8 cellular contexts compared by ENCODE assay signal in genomic region chr6:138517635-138518034, GRCh38. TPM values are rescaled to one million over a fixed set of nuclear protein-coding genes. Genes with fewer than 3 reads are reported as not detected.
DNase-seq lines count a peak whose midpoint lies in the region; ATAC-seq and TF ChIP-seq lines count a peak whose summit lies in the region.

No MANE protein-coding gene starts in this region.

- CTCF ChIA-PET in A673 (lab: Charles Lee) = no interaction called here
- CTCF ChIA-PET in Panc1 (lab: Charles Lee) = interaction anchor here (0.7 kb wide), 1 partner anchor 9 kb away, joined by 6 read pairs; no protein-coding TSS in a partner anchor

- BruUV-seq in A673 (replicated peaks; lab: Mats Ljungman, UMichigan) = no TSS peak
- no TSS peak for BruUV-seq in Panc1 (replicated peaks; lab: Mats Ljungman, UMichigan)

- H3K27ac ChIP-seq in A673 (ENCODE audit: low read depth, low read length, poor library complexity, severe bottlenecking) (no peak overlapping the region), Panc1 (ENCODE audit: low read length) (no peak overlapping the region)

- intact Hi-C loops in A673 (cut with micrococcal nuclease; ENCODE audit: unreplicated experiment) = loop anchor here (10.0 kb wide), 1 partner anchor 403 kb away; no protein-coding TSS in a partner anchor
- intact Hi-C loops in Panc1 (cut with micrococcal nuclease; ENCODE audit: unreplicated experiment) = loop anchor here (10.0 kb wide), 1 partner anchor 403 kb away; no protein-coding TSS in a partner anchor
- intact Hi-C loops in cardiac septum (cut with DNase I) = loop anchor here (10.0 kb wide), 1 partner anchor 223 kb away; no protein-coding TSS in a partner anchor

- peaks cover 4% of the 10 kb centered on the region for H3K9me3 ChIP-seq in A673 (ENCODE audit: low read depth, low read length, poor library complexity, severe bottlenecking)
- H3K9me3 ChIP-seq in Panc1 (ENCODE audit: control insufficient read depth, insufficient read depth, low read depth, low read length) = peaks cover 9% of the 10 kb centered on the region; the same call in 1 of the 2 replicates

- TF ChIP-seq CTCF in A673 (conservative IDR thresholded peaks at IDR 0.05; ENCODE audit: low read depth, low read length) (peak; percentile 78), Panc1 (IDR thresholded peaks at IDR 0.05) (peak; percentile 62)

- peak; percentile 53 for DNase-seq in A673 (ENCODE audit: low spot score)
- DNase-seq in Panc1 (ENCODE audit: low read depth, low spot score) = no peak
- DNase-seq in activated T-helper 1 cell treated with anti-CD3 and anti-CD28 coated beads, Interleukin-2, amount 50 U/mL, for 16 hours (ENCODE audit: low read depth in 1 of 2, low spot score in 1 of 2) = peak; percentile 22 to 27
- DNase-seq in cardiac septum (ENCODE audit: low spot score) = peak; percentile 79
- DNase-seq in stimulated activated CD4-positive, alpha-beta T cell treated with anti-CD3 and anti-CD28 coated beads, Interleukin-1b, Interleukin-23, amount 100 ng/mL, for 24 hours (ENCODE audit: low read depth in 4 of 4, low spot score in 1 of 4) = peak; percentile 13 to 34 (median 22)
- DNase-seq in NCI-H1417 treated with DMSO at 0.1 percent for 48 hours (lab: John Stamatoyannopoulos, UW) = no peak

- H3K36me3 ChIP-seq in A673 (ENCODE audit: insufficient read depth, low read length, poor library complexity, severe bottlenecking) (no peaks in the 10 kb centered on the region), Panc1 (ENCODE audit: control insufficient read depth, insufficient read depth, low read length) (no peaks in the 10 kb centered on the region)

- POLR2A ChIA-PET in A673 (lab: Charles Lee; ENCODE audit: low non-redundant PET) = interaction anchor here (0.6 kb wide), 1 partner anchor 46 kb away, joined by 5 read pairs; no protein-coding TSS in a partner anchor
- POLR2A ChIA-PET in Panc1 (lab: Charles Lee) = no interaction called here

- ATAC-seq in GM18520 (IDR thresholded peaks at IDR 0.05; ENCODE audit: unreplicated experiment) = peak; percentile 85
- ATAC-seq in HG03060 (IDR thresholded peaks at IDR 0.05; ENCODE audit: low read depth, unreplicated experiment) = peak; percentile 78
- ATAC-seq in Panc1 = peak; percentile 67; the same call in 1 of the 2 replicates

- in situ Hi-C loops in Panc1 (cut with HindIII; ENCODE audit: low pct_unique_long_range_greater_than_20kb, low sequenced_read_pairs) = no loop called here

- H3K4me1 ChIP-seq in A673 (ENCODE audit: insufficient read depth, low read length, poor library complexity, severe bottlenecking) (peaks cover 8% of the 10 kb centered on the region), Panc1 (ENCODE audit: control insufficient read depth, insufficient read depth, low read length) (no peaks in the 10 kb centered on the region)

- H3K27me3 ChIP-seq in A673 (replicated peaks; ENCODE audit: insufficient read depth, low read depth, low read length, poor library complexity) (no peaks in the 10 kb centered on the region), Panc1 (ENCODE audit: control insufficient read depth, insufficient read depth, low read length) (no peaks in the 10 kb centered on the region)

- H3K4me3 ChIP-seq in A673 (ENCODE audit: low read depth, low read length, poor library complexity, severe bottlenecking) (no peak overlapping the region), Panc1 (ENCODE audit: low read depth in 2 of 2, low read length in 2 of 2) (no peak overlapping the region)

RNA-seq across cellular contexts. Expression of gene NHSL1, which starts 18.3 kb away (rescaled TPM):
- total RNA-seq in A673 (2021) (29.5 and 33.1 TPM in 2 replicates), Panc1 (2021; ENCODE audit: unreplicated experiment) (20.6 TPM), cardiac septum (88.2 TPM)
- 10.3 TPM for polyA plus RNA-seq in Panc1 (2012; ENCODE audit: insufficient read length)

Comparison
In these comparisons a context has a peak if more than half of its experiments do, and no peak if none do; other contexts are left out.
1. DNase-seq: peak in A673 (single experiment), activated T-helper 1 cell treated with anti-CD3 and anti-CD28 coated beads, Interleukin-2, amount 50 U/mL, for 16 hours (2 of 2), cardiac septum (single experiment) and stimulated activated CD4-positive, alpha-beta T cell treated with anti-CD3 and anti-CD28 coated beads, Interleukin-1b, Interleukin-23, amount 100 ng/mL, for 24 hours (4 of 4); none in Panc1 (single experiment) and NCI-H1417 treated with DMSO at 0.1 percent for 48 hours (single experiment).
2. Peak in every context shown above with its lines, with median percentiles within 50 percentile points of each other: ATAC-seq.